Comparison of ENCODE assay signal across 15 cellular contexts in genomic region chr18:183769-184168, GRCh38. TPM values are rescaled to one million over a fixed set of nuclear protein-coding genes. Genes with fewer than 3 reads are reported as not detected.
DNase-seq lines count a peak whose midpoint lies in the region; ATAC-seq, FAIRE-seq and TF ChIP-seq lines count a peak whose summit lies in the region.
"Had no signal": no experiment of that assay in that cellular context is flagged by ENCODE, and none has a peak within 500 bp of the region (broad histone marks: within the 10 kb centered on the region; RNA-seq: fewer than 3 reads in every experiment).

No MANE protein-coding gene starts in this region.

- H3K9me3 Mint-ChIP-seq in activated naive CD4-positive, alpha-beta T cell treated with anti-CD3 and anti-CD28 coated beads, Interleukin-2, amount 50 U/mL, for 72 hours, result no peaks in the 10 kb centered on the region
- H3K9me3 Mint-ChIP-seq: activated T-helper 2 cell treated with anti-CD3 and anti-CD28 coated beads, Interferon-gamma antibody, Interleukin-2, Interleukin-4, amounts not matched to agents 10 μg/mL and 5 μg/mL and 100 μg/mL, durations not matched to agents 14 hours and 24 hours and 36 hours; CD14-positive monocyte; naive thymus-derived CD8-positive, alpha-beta T cell had no signal

- no peak for FAIRE-seq in GM12892 (lab: Jason Lieb, UNC)
- FAIRE-seq: keratinocyte had no signal

- H3K4me2 ChIP-seq in fibroblast of lung (ENCODE audit: extremely low read depth, insufficient read depth, low read length), result no peak overlapping the region

- ATAC-seq in HG03439 (IDR thresholded peaks at IDR 0.05; ENCODE audit: unreplicated experiment), result no peak
- ATAC-seq in activated naive CD4-positive, alpha-beta T cell treated with anti-CD3 and anti-CD28 coated beads, Interleukin-2, amount 50 U/mL, for 72 hours, result no peak
- ATAC-seq: naive thymus-derived CD8-positive, alpha-beta T cell had no signal

- in situ Hi-C loops in G401 (cut with HindIII; ENCODE audit: low sequenced_read_pairs), result no loop called here

- intact Hi-C loops in A673 (cut with micrococcal nuclease; ENCODE audit: unreplicated experiment), result no loop called here

- peak; percentile 40 for DNase-seq in A673 (ENCODE audit: low spot score)
- peak; percentile 14 for DNase-seq in G401 (ENCODE audit: low spot score)
- DNase-seq in NCI-H345 treated with DMSO at 0.1 percent for 48 hours (lab: John Stamatoyannopoulos, UW; ENCODE audit: unreplicated experiment), result peak; percentile 58
- peak; percentile 16 to 43 for DNase-seq in fibroblast of lung (ENCODE audit: low read depth in 2 of 2)
- DNase-seq in NCI-H774 (lab: John Stamatoyannopoulos, UW), result no peak
- DNase-seq in activated naive CD4-positive, alpha-beta T cell treated with anti-CD3 and anti-CD28 coated beads, Interleukin-2, amount 50 U/mL, for 72 hours (ENCODE audit: low spot score in 2 of 2), result no peak
- DNase-seq in GM12892 (ENCODE audit: insufficient read length), result no peak
- DNase-seq: activated CD4-positive, alpha-beta T cell treated with anti-CD3 and anti-CD28 coated beads for 4 hours; central memory CD4-positive, alpha-beta T cell; MG63; naive thymus-derived CD8-positive, alpha-beta T cell had no signal

- H3K4me3 ChIP-seq in A673 (ENCODE audit: low read depth, low read length, poor library complexity, severe bottlenecking) (no peak overlapping the region), fibroblast of lung (replicated peaks in 1 of 4; ENCODE audit: control extremely low read depth in 1 of 4, insufficient read depth in 1 of 4, low read depth in 3 of 4, low read length in 4 of 4) (no peak overlapping the region)
- H3K4me3 ChIP-seq: MG63 had no signal

- TF ChIP-seq CTCF in A673 (conservative IDR thresholded peaks at IDR 0.05; ENCODE audit: low read depth, low read length) (no peak), fibroblast of lung (conservative IDR thresholded peaks at IDR 0.05 in 1 of 2, IDR thresholded peaks at IDR 0.05 in 1 of 2; ENCODE audit: low read depth in 1 of 2, low read length in 2 of 2) (no peak)

- H3K36me3 Mint-ChIP-seq in activated naive CD4-positive, alpha-beta T cell treated with anti-CD3 and anti-CD28 coated beads, Interleukin-2, amount 50 U/mL, for 72 hours, result peaks cover 9 to 18% of the 10 kb centered on the region in 2 donors

- peak overlapping the region in 1 of 2 donors; percentile 84 for H3K27ac Mint-ChIP-seq in activated naive CD4-positive, alpha-beta T cell treated with anti-CD3 and anti-CD28 coated beads, Interleukin-2, amount 50 U/mL, for 72 hours
- H3K27ac Mint-ChIP-seq: activated T-helper 2 cell treated with anti-CD3 and anti-CD28 coated beads, Interferon-gamma antibody, Interleukin-2, Interleukin-4, amounts not matched to agents 10 μg/mL and 5 μg/mL and 100 μg/mL, durations not matched to agents 14 hours and 24 hours and 36 hours had no signal

- H4K20me1 ChIP-seq in fibroblast of lung (ENCODE audit: control insufficient read depth, extremely low read depth, insufficient read depth, low read length), result no peaks in the 10 kb centered on the region

- BruUV-seq in A673 (replicated peaks; lab: Mats Ljungman, UMichigan), result no TSS peak

- H3K27me3 ChIP-seq in A673 (replicated peaks; ENCODE audit: insufficient read depth, low read depth, low read length, poor library complexity) (no peaks in the 10 kb centered on the region), fibroblast of lung (ENCODE audit: control insufficient read depth, insufficient read depth, low read length) (no peaks in the 10 kb centered on the region)
- H3K27me3 ChIP-seq: MG63 had no signal

- H3K9me3 ChIP-seq in A673 (ENCODE audit: low read depth, low read length, poor library complexity, severe bottlenecking) (no peaks in the 10 kb centered on the region), fibroblast of lung (ENCODE audit: control insufficient read depth, insufficient read depth, low read depth, low read length) (no peaks in the 10 kb centered on the region)
- H3K9me3 ChIP-seq: MG63 had no signal

- H3K36me3 ChIP-seq in A673 (ENCODE audit: insufficient read depth, low read length, poor library complexity, severe bottlenecking), result peaks cover 53% of the 10 kb centered on the region
- peaks cover 6% of the 10 kb centered on the region for H3K36me3 ChIP-seq in fibroblast of lung (ENCODE audit: control insufficient read depth, insufficient read depth, low read length)

- POLR2A ChIA-PET in A673 (lab: Charles Lee; ENCODE audit: low non-redundant PET), result no interaction called here

- no peak overlapping the region for H3K9ac ChIP-seq in fibroblast of lung (ENCODE audit: insufficient read depth, low read length)

- CTCF ChIA-PET in A673 (lab: Charles Lee), result no interaction called here

- H3K79me2 ChIP-seq in fibroblast of lung (ENCODE audit: control insufficient read depth, insufficient read depth, low read length), result peaks cover 3% of the 10 kb centered on the region

- H3K4me1 ChIP-seq in A673 (ENCODE audit: insufficient read depth, low read length, poor library complexity, severe bottlenecking) (peaks cover 8% of the 10 kb centered on the region), fibroblast of lung (ENCODE audit: control insufficient read depth, extremely low read depth, insufficient read depth, low read length) (no peaks in the 10 kb centered on the region)

- no peak overlapping the region for H2AFZ ChIP-seq in fibroblast of lung (ENCODE audit: low read length)

- H3K27ac ChIP-seq in A673 (ENCODE audit: low read depth, low read length, poor library complexity, severe bottlenecking), result no peak overlapping the region
- no peak overlapping the region for H3K27ac ChIP-seq in fibroblast of lung (ENCODE audit: insufficient read depth, low read length)

- TF ChIP-seq POLR2A in GM12892 (IDR thresholded peaks at IDR 0.05; ENCODE audit: low read depth, low read length), result no peak

RNA-seq across cellular contexts. Expression of gene USP14, which starts 25.4 kb away (rescaled TPM):
- 134 and 148 TPM in 2 replicates for total RNA-seq in A673 (2021)
- total RNA-seq in G401 (2014; rRNA removed; shearing (Covaris generic)), result 13.2 and 28.7 TPM in 2 replicates
- 13.6 and 21.5 TPM in 2 replicates for total RNA-seq in fibroblast of lung
- 39.5 TPM in 2 replicates for polyA plus RNA-seq in fibroblast of lung
- 55.4 and 71.9 TPM in 2 replicates for polyA plus RNA-seq in fibroblast of lung (2012)
- 9.0 and 12.1 TPM in 2 replicates for polyA minus RNA-seq in fibroblast of lung (ENCODE audit: low replicate concordance)
- total RNA-seq in activated naive CD4-positive, alpha-beta T cell treated with anti-CD3 and anti-CD28 coated beads, Interleukin-2, amount 50 U/mL, for 72 hours, result 10 to 100 TPM; 79.3 to 86.9 TPM
- polyA plus RNA-seq in GM12892 (2012; ENCODE audit: missing spikeins), result 43.2 TPM

Comparison
In these comparisons a context has a peak if more than half of its experiments do, and no peak if none do; other contexts are left out.
1. DNase-seq: peak in A673 (single experiment), G401 (single experiment), NCI-H345 treated with DMSO at 0.1 percent for 48 hours (single experiment) and fibroblast of lung (2 of 2); none in NCI-H774 (single experiment), activated naive CD4-positive, alpha-beta T cell treated with anti-CD3 and anti-CD28 coated beads, Interleukin-2, amount 50 U/mL, for 72 hours (0 of 2) and GM12892 (single experiment).